31 cellular contexts compared by ENCODE assay signal in the genomic region with DNA sequence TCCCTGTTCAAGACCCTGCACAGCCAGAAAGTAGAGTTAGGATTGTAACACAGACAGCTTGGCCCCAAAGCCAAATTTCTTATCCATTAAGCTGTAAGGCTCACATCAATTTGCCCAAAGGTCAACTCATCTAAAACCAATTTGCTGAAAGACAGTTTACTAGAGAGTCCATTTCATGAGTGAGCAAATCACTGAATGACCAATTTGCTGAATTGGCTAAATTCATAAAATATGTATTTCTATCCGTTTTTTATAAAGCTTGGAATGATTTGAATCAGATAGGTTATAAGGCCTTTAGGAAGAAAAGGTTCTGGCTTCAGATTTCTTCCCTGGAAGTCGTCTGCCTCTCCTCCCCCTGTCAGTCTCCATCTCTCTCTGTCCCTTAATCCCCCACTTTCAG.
"Had no signal": no experiment of that assay in that cellular context is flagged by ENCODE, and none has a peak within 500 bp of the region (broad histone marks: within the 10 kb centered on the region; RNA-seq: fewer than 3 reads in every experiment).

No MANE protein-coding gene starts in this region.

- ATAC-seq: naive thymus-derived CD8-positive, alpha-beta T cell; natural killer cell treated with Interleukin-12 subunit alpha and Interleukin-12 subunit beta and Interleukin-15 and Interleukin-18, amount 100 ng/mL, for 72 hours; pancreas; right cardiac atrium; sciatic nerve; stimulated activated memory B cell treated with anti-CD40 and anti-IgM and Interleukin-4, amounts not matched to agents 10 μg/mL and 1 μg/mL and 100 μg/mL, for 72 hours; stimulated activated naive CD8-positive, alpha-beta T cell treated with anti-CD3 and anti-CD28 coated beads, Interleukin-15, amount 100 ng/mL, for 72 hours; stimulated activated naive CD8-positive, alpha-beta T cell treated with anti-CD3 and anti-CD28 coated beads, Interleukin-15, Interleukin-2, amounts not matched to agents 100 U/mL and 50 U/mL, for 24 hours; upper lobe of right lung had no signal

- H3K36me3 Mint-ChIP-seq: naive thymus-derived CD8-positive, alpha-beta T cell; natural killer cell treated with Interleukin-12 subunit alpha and Interleukin-12 subunit beta and Interleukin-15 and Interleukin-18, amount 100 ng/mL, for 72 hours; stimulated activated memory B cell treated with anti-CD40 and anti-IgM and Interleukin-4, amounts not matched to agents 10 μg/mL and 1 μg/mL and 100 μg/mL, for 72 hours; type B pancreatic cell had no signal

- H3K4me2 ChIP-seq: smooth muscle cell had no signal

- H3K27ac Mint-ChIP-seq: naive thymus-derived CD8-positive, alpha-beta T cell; natural killer cell treated with Interleukin-12 subunit alpha and Interleukin-12 subunit beta and Interleukin-15 and Interleukin-18, amount 100 ng/mL, for 72 hours; nephron progenitor cell; stimulated activated memory B cell treated with anti-CD40 and anti-IgM and Interleukin-4, amounts not matched to agents 10 μg/mL and 1 μg/mL and 100 μg/mL, for 72 hours; stimulated activated naive CD8-positive, alpha-beta T cell treated with anti-CD3 and anti-CD28 coated beads, Interleukin-15, amount 100 ng/mL, for 72 hours; type B pancreatic cell had no signal

- H3K27me3 Mint-ChIP-seq: stimulated activated memory B cell treated with anti-CD40 and anti-IgM and Interleukin-4, amounts not matched to agents 10 μg/mL and 1 μg/mL and 100 μg/mL, for 72 hours; type B pancreatic cell had no signal

- H3K9me3 ChIP-seq: neutrophil, pancreas, prostate gland, spleen, suprapubic skin, testis, tibial artery, transverse colon, upper lobe of right lung, uterus had no signal

- H3K27ac ChIP-seq: neutrophil, pancreas, prostate gland, skin epidermis, spleen, suprapubic skin, testis, tibial artery, transverse colon, upper lobe of right lung, uterus had no signal

- DNase-seq: naive thymus-derived CD8-positive, alpha-beta T cell; nephron progenitor cell; nucleus accumbens; pancreas; retina; right cardiac atrium; spleen; stimulated activated CD4-positive, alpha-beta T cell treated with anti-CD3 and anti-CD28 coated beads, Interleukin-12 subunit alpha, Interleukin-12 subunit beta, amount 100 ng/mL, for 4 hours; stimulated activated CD4-positive, alpha-beta T cell treated with anti-CD3 and anti-CD28 coated beads, Interleukin-1b, Interleukin-23, amount 100 ng/mL, for 48 hours; stimulated activated CD4-positive, alpha-beta T cell treated with anti-CD3 and anti-CD28 coated beads, Interleukin-4, amount 100 ng/mL, for 1 hour; stimulated activated CD4-positive, alpha-beta T cell treated with anti-CD3 and anti-CD28 coated beads, Interleukin-4, amount 100 ng/mL, for 4 hours; stimulated activated CD8-positive, alpha-beta memory T cell treated with anti-CD3 and anti-CD28 coated beads, Interleukin-4, amount 100 ng/mL, for 48 hours; stimulated activated naive CD4-positive, alpha-beta T cell; stimulated activated naive CD8-positive, alpha-beta T cell treated with anti-CD3 and anti-CD28 coated beads, Interleukin-15, amount 100 ng/mL, for 72 hours; stimulated activated naive CD8-positive, alpha-beta T cell treated with anti-CD3 and anti-CD28 coated beads, Interleukin-15, Interleukin-2, amounts not matched to agents 100 U/mL and 50 U/mL, for 24 hours; substantia nigra; testis; tibial artery; transverse colon; upper lobe of right lung; uterus had no signal

- H3K4me1 ChIP-seq: pancreas, prostate gland, spleen, suprapubic skin, testis, tibial artery, transverse colon, upper lobe of right lung, uterus had no signal

- H3K4me3 Mint-ChIP-seq: naive thymus-derived CD8-positive, alpha-beta T cell; natural killer cell treated with Interleukin-12 subunit alpha and Interleukin-12 subunit beta and Interleukin-15 and Interleukin-18, amount 100 ng/mL, for 72 hours; nephron progenitor cell; neural crest cell; stimulated activated memory B cell treated with anti-CD40 and anti-IgM and Interleukin-4, amounts not matched to agents 10 μg/mL and 1 μg/mL and 100 μg/mL, for 72 hours; stimulated activated naive CD8-positive, alpha-beta T cell treated with anti-CD3 and anti-CD28 coated beads, Interleukin-15, amount 100 ng/mL, for 72 hours; type B pancreatic cell had no signal

- FAIRE-seq: pancreas had no signal

- H3K27me3 ChIP-seq: neutrophil, pancreas, testis, transverse colon, upper lobe of right lung, uterus had no signal

- H3K4me1 Mint-ChIP-seq: neural crest cell had no signal

- H3K9me3 Mint-ChIP-seq: naive thymus-derived CD8-positive, alpha-beta T cell; natural killer cell treated with Interleukin-12 subunit alpha and Interleukin-12 subunit beta and Interleukin-15 and Interleukin-18, amount 100 ng/mL, for 72 hours; neural crest cell; stimulated activated memory B cell treated with anti-CD40 and anti-IgM and Interleukin-4, amounts not matched to agents 10 μg/mL and 1 μg/mL and 100 μg/mL, for 72 hours; stimulated activated naive CD8-positive, alpha-beta T cell treated with anti-CD3 and anti-CD28 coated beads, Interleukin-15, amount 100 ng/mL, for 72 hours; type B pancreatic cell had no signal

- H3K4me3 ChIP-seq: pancreas, prostate gland, skin epidermis, smooth muscle cell, spleen, suprapubic skin, testis, tibial artery, transverse colon, upper lobe of right lung, uterus had no signal

- H3K36me3 ChIP-seq: neutrophil, pancreas, prostate gland, spleen, suprapubic skin, tibial artery, transverse colon, upper lobe of right lung, uterus had no signal
